ENCODE assay signal across 10 cellular contexts in genomic region chr3:105647047-105647446, GRCh38.
A peak's percentile ranks its signal among the peaks of the same experiment; 100 is the strongest.
DNase-seq lines count a peak whose midpoint lies in the region; ATAC-seq and TF ChIP-seq lines count a peak whose summit lies in the region.
"Had no signal": no experiment of that assay in that cellular context is flagged by ENCODE, and none has a peak within 500 bp of the region (broad histone marks: within the 10 kb centered on the region; RNA-seq: fewer than 3 reads in every experiment).

No MANE protein-coding gene starts in this region.

- no peaks in the 10 kb centered on the region for H3K4me1 ChIP-seq in mucosa of descending colon (ENCODE audit: low read depth)

- no peaks in the 10 kb centered on the region for H3K36me3 ChIP-seq in mucosa of descending colon (ENCODE audit: low read depth)

- TF ChIP-seq POLR2A in NB4 (IDR thresholded peaks at IDR 0.05; ENCODE audit: extremely low read depth, insufficient read length) = no peak

- H3K27me3 Mint-ChIP-seq in activated naive CD4-positive, alpha-beta T cell treated with anti-CD3 and anti-CD28 coated beads, Interleukin-2, amount 10 ng/mL, durations not matched to agents 7 days and 5 days = peaks cover 7% of the 10 kb centered on the region
- H3K27me3 Mint-ChIP-seq: memory B cell had no signal

- CTCF ChIA-PET in activated naive CD4-positive, alpha-beta T cell treated with anti-CD3 and anti-CD28 coated beads, Interleukin-2, amount 10 ng/mL, durations not matched to agents 7 days and 5 days (lab: Charles Lee) = no interaction called here

- no peak for TF ChIP-seq CTCF in NB4 (IDR thresholded peaks at IDR 0.05; ENCODE audit: low read depth, low read length)
- no peak for TF ChIP-seq CTCF in mucosa of descending colon (IDR thresholded peaks at IDR 0.05)

- intact Hi-C loops in mucosa of descending colon (cut with DNase I, micrococcal nuclease) = no loop called here

- no peaks in the 10 kb centered on the region for H3K4me1 Mint-ChIP-seq in activated naive CD4-positive, alpha-beta T cell treated with anti-CD3 and anti-CD28 coated beads, Interleukin-2, amount 10 ng/mL, durations not matched to agents 7 days and 5 days

- H3K4me3 Mint-ChIP-seq in activated naive CD4-positive, alpha-beta T cell treated with anti-CD3 and anti-CD28 coated beads, Interleukin-2, amount 10 ng/mL, durations not matched to agents 7 days and 5 days = no peak overlapping the region
- H3K4me3 Mint-ChIP-seq: memory B cell had no signal

- no peak overlapping the region for H3K4me3 ChIP-seq in NB4 (ENCODE audit: low read depth, low read length)
- no peak overlapping the region for H3K4me3 ChIP-seq in mucosa of descending colon

- ATAC-seq in mucosa of descending colon (peak; percentile 55), HG03039 (IDR thresholded peaks at IDR 0.05; ENCODE audit: unreplicated experiment) (no peak)

- no peaks in the 10 kb centered on the region for H3K9me3 ChIP-seq in mucosa of descending colon

- DNase-seq in GM04503 (ENCODE audit: low read depth) (peak; percentile 62), NB4 (ENCODE audit: low read depth) (peak; percentile 88), astrocyte of the hippocampus (ENCODE audit: low read depth, low spot score) (peak; percentile 86), mucosa of descending colon (no peak), NCI-H446 treated with DMSO at 0.1 percent for 48 hours (lab: John Stamatoyannopoulos, UW) (no peak)
- DNase-seq in activated naive CD4-positive, alpha-beta T cell treated with anti-CD3 and anti-CD28 coated beads, Interleukin-2, amount 10 ng/mL, durations not matched to agents 7 days and 5 days = no peak
- DNase-seq: amygdala; stimulated activated CD4-positive, alpha-beta T cell treated with anti-CD3 and anti-CD28 coated beads, Interleukin-2, amount 100 ng/mL, for 24 hours had no signal

- no peaks in the 10 kb centered on the region for H3K36me3 Mint-ChIP-seq in activated naive CD4-positive, alpha-beta T cell treated with anti-CD3 and anti-CD28 coated beads, Interleukin-2, amount 10 ng/mL, durations not matched to agents 7 days and 5 days
- H3K36me3 Mint-ChIP-seq: memory B cell had no signal

- no peaks in the 10 kb centered on the region for H3K9me3 Mint-ChIP-seq in activated naive CD4-positive, alpha-beta T cell treated with anti-CD3 and anti-CD28 coated beads, Interleukin-2, amount 10 ng/mL, durations not matched to agents 7 days and 5 days
- H3K9me3 Mint-ChIP-seq: memory B cell had no signal

- no peak overlapping the region for H3K27ac Mint-ChIP-seq in activated naive CD4-positive, alpha-beta T cell treated with anti-CD3 and anti-CD28 coated beads, Interleukin-2, amount 10 ng/mL, durations not matched to agents 7 days and 5 days
- H3K27ac Mint-ChIP-seq: memory B cell had no signal

Comparison
In these comparisons a context has a peak if more than half of its experiments do, and no peak if none do; other contexts are left out.
1. DNase-seq: peak in GM04503 (single experiment), NB4 (single experiment) and astrocyte of the hippocampus (single experiment); none in mucosa of descending colon (0 of 3), NCI-H446 treated with DMSO at 0.1 percent for 48 hours (single experiment) and activated naive CD4-positive, alpha-beta T cell treated with anti-CD3 and anti-CD28 coated beads, Interleukin-2, amount 10 ng/mL, durations not matched to agents 7 days and 5 days (single experiment).